In genomic region chr21:26781331-26781730, GRCh38 we compare ENCODE assay signal across 16 cellular contexts.
DNase-seq lines count a peak whose midpoint lies in the region; ATAC-seq and TF ChIP-seq lines count a peak whose summit lies in the region.
"Had no signal": no experiment of that assay in that cellular context is flagged by ENCODE, and none has a peak within 500 bp of the region (broad histone marks: within the 10 kb centered on the region; RNA-seq: fewer than 3 reads in every experiment).

No MANE protein-coding gene starts in this region.

- WGBS in sigmoid colon, 2 donors = 93 to 97% methylated on average over 1 of the region's 1 CpG
- 64 to 70% methylated on average over 1 of the region's 1 CpG for WGBS in aorta, 2 donors

- H3K27me3 ChIP-seq in sigmoid colon = no peaks in the 10 kb centered on the region
- no peaks in the 10 kb centered on the region for H3K27me3 ChIP-seq in aorta (ENCODE audit: control insufficient read depth in 1 of 2, insufficient read depth in 2 of 2, low read length in 1 of 2)
- H3K27me3 ChIP-seq: BE2C had no signal

- no peak for TF ChIP-seq CTCF in fibroblast of mammary gland (conservative IDR thresholded peaks at IDR 0.05; ENCODE audit: control insufficient read depth, insufficient read depth, low read depth, low read length)
- TF ChIP-seq CTCF in sigmoid colon (IDR thresholded peaks at IDR 0.05) = no peak

- DNase-seq in fibroblast of mammary gland (ENCODE audit: low read depth) (peak; percentile 61), sigmoid colon (no peak), stromal cell of bone marrow (ENCODE audit: low read depth) (peak; percentile 77), aorta (no peak), hepatic stellate cell (ENCODE audit: low spot score) (no peak)
- DNase-seq in activated CD4-positive, alpha-beta T cell treated with anti-CD3 and anti-CD28 coated beads, Interleukin-2, amount 50 U/mL, for 1 hour = no peak
- DNase-seq: BE2C; CD4-positive, alpha-beta memory T cell; DMS79 treated with DMSO at 0.1 percent for 48 hours; EL; GOT3 had no signal

- H3K4me1 ChIP-seq in sigmoid colon (peaks cover 0 to 42% (median 20%) of the 10 kb centered on the region in 4 donors), aorta (ENCODE audit: control insufficient read depth in 1 of 2, insufficient read depth in 2 of 2, low read length in 2 of 2) (peaks cover 4 to 9% of the 10 kb centered on the region in 2 donors)
- H3K4me1 ChIP-seq: A549, BE2C, HAP-1 had no signal

- H3K27ac ChIP-seq in sigmoid colon (peak overlapping the region in 3 of 4 donors; percentile 68 to 75 (median 72)), aorta (ENCODE audit: low read depth in 1 of 2, low read length in 2 of 2) (peak overlapping the region; percentile 51 to 76)
- H3K27ac ChIP-seq: A549, C4-2B had no signal

- H3K9me3 ChIP-seq in sigmoid colon = no peaks in the 10 kb centered on the region
- H3K9me3 ChIP-seq in aorta (ENCODE audit: control insufficient read depth, low read length) = no peaks in the 10 kb centered on the region
- H3K9me3 ChIP-seq: A549, BE2C, HAP-1 had no signal

- no peak for TF ChIP-seq POLR2A in sigmoid colon (IDR thresholded peaks at IDR 0.05)

- ATAC-seq in aorta (ENCODE audit: low FRiP score) (no peak), HG03095 (IDR thresholded peaks at IDR 0.05; ENCODE audit: unreplicated experiment) (no peak)
- ATAC-seq: A549, HepG2 had no signal

- H3K36me3 ChIP-seq in sigmoid colon (no peaks in the 10 kb centered on the region), aorta (ENCODE audit: control insufficient read depth in 1 of 2, insufficient read depth in 2 of 2, low read length in 1 of 2) (no peaks in the 10 kb centered on the region)
- H3K36me3 ChIP-seq: BE2C, HAP-1 had no signal

- H3K4me3 ChIP-seq in fibroblast of mammary gland (ENCODE audit: control insufficient read depth, low read depth, low read length) (no peak overlapping the region), sigmoid colon (no peak overlapping the region), aorta (ENCODE audit: low read length in 2 of 2) (no peak overlapping the region)
- H3K4me3 ChIP-seq: A549, HAP-1 had no signal

- intact Hi-C loops in sigmoid colon (cut with DNase I) (loop anchor here (10.0 kb wide), 1 partner anchor 923 kb away; no protein-coding TSS in a partner anchor), aorta (cut with DNase I) (loop anchor here (5.0 to 10.0 kb wide), 3 partner anchors 61 to 1993 kb away; no protein-coding TSS in a partner anchor)

- TF ChIP-seq EP300 in sigmoid colon (IDR thresholded peaks at IDR 0.05) = no peak

Comparison
In these comparisons a context has a peak if more than half of its experiments do, and no peak if none do; other contexts are left out.
1. DNase-seq: peak in fibroblast of mammary gland (single experiment) and stromal cell of bone marrow (single experiment); none in sigmoid colon (single experiment), aorta (0 of 2), activated CD4-positive, alpha-beta T cell treated with anti-CD3 and anti-CD28 coated beads, Interleukin-2, amount 50 U/mL, for 1 hour (single experiment) and hepatic stellate cell (single experiment).